Comparison of ENCODE assay signal across 22 cellular contexts in the genomic region with DNA sequence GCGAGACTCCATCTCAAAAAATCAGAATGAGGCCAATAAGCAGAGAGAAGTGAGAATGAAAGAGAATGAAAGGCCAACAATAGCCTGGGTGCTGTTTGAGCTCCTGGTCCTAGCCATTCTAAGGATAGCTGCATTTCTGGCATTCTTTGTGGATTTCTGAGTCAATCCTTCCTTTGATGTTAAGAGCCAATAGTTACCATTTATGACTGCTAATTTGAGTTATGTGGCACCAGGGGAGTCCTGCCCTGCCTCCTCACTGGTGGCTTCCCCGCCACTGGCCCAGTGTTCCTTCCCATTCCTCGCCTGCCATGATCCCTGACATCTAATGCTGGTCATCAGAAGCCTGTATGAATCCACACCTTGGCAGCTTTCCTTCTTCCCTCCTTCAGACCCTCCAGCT.
"Had no signal": no experiment of that assay in that cellular context is flagged by ENCODE, and none has a peak within 500 bp of the region (broad histone marks: within the 10 kb centered on the region; RNA-seq: fewer than 3 reads in every experiment).

No MANE protein-coding gene starts in this region.

- H3K27ac Mint-ChIP-seq: activated CD4-positive, alpha-beta memory T cell treated with anti-CD3 and anti-CD28 coated beads for 36 hours; activated naive CD8-positive, alpha-beta T cell treated with anti-CD3 and anti-CD28 coated beads, Interleukin-2, amount 10 ng/mL, durations not matched to agents 7 days and 5 days; nephron progenitor cell; stimulated activated effector memory CD8-positive, alpha-beta T cell treated with anti-CD3 and anti-CD28 coated beads, Interleukin-12 subunit alpha, Interleukin-12 subunit beta, amount 100 ng/mL, for 72 hours; stimulated activated naive CD8-positive, alpha-beta T cell treated with anti-CD3 and anti-CD28 coated beads, Interleukin-15, amount 100 ng/mL, for 72 hours; T-helper 1 cell treated with Interleukin-12 subunit alpha and Interleukin-12 subunit beta and Interleukin-4 antibody, amounts not matched to agents 30 μg/mL and 1 μg/mL, for 36 hours had no signal

- H3K4me1 ChIP-seq: body of pancreas, pancreas, right lobe of liver, uterus had no signal

- H3K36me3 Mint-ChIP-seq: activated CD4-positive, alpha-beta memory T cell treated with anti-CD3 and anti-CD28 coated beads for 36 hours; activated naive CD8-positive, alpha-beta T cell treated with anti-CD3 and anti-CD28 coated beads, Interleukin-2, amount 10 ng/mL, durations not matched to agents 7 days and 5 days; stimulated activated effector memory CD8-positive, alpha-beta T cell treated with anti-CD3 and anti-CD28 coated beads, Interleukin-12 subunit alpha, Interleukin-12 subunit beta, amount 100 ng/mL, for 72 hours had no signal

- H3K4me3 Mint-ChIP-seq: activated CD4-positive, alpha-beta memory T cell treated with anti-CD3 and anti-CD28 coated beads for 36 hours; activated naive CD8-positive, alpha-beta T cell treated with anti-CD3 and anti-CD28 coated beads, Interleukin-2, amount 10 ng/mL, durations not matched to agents 7 days and 5 days; nephron progenitor cell; stimulated activated effector memory CD8-positive, alpha-beta T cell treated with anti-CD3 and anti-CD28 coated beads, Interleukin-12 subunit alpha, Interleukin-12 subunit beta, amount 100 ng/mL, for 72 hours; stimulated activated naive CD8-positive, alpha-beta T cell treated with anti-CD3 and anti-CD28 coated beads, Interleukin-15, amount 100 ng/mL, for 72 hours; T-helper 1 cell treated with Interleukin-12 subunit alpha and Interleukin-12 subunit beta and Interleukin-4 antibody, amounts not matched to agents 30 μg/mL and 1 μg/mL, for 36 hours had no signal

- ATAC-seq: body of pancreas; left cardiac atrium; mucosa of descending colon; pancreas; right lobe of liver; stimulated activated effector memory CD8-positive, alpha-beta T cell treated with anti-CD3 and anti-CD28 coated beads, Interleukin-12 subunit alpha, Interleukin-12 subunit beta, amount 100 ng/mL, for 72 hours; stimulated activated naive CD8-positive, alpha-beta T cell treated with anti-CD3 and anti-CD28 coated beads, Interleukin-15, amount 100 ng/mL, for 72 hours had no signal

- H3K4me1 Mint-ChIP-seq: activated naive CD8-positive, alpha-beta T cell treated with anti-CD3 and anti-CD28 coated beads, Interleukin-2, amount 10 ng/mL, durations not matched to agents 7 days and 5 days; nephron progenitor cell; stimulated activated effector memory CD8-positive, alpha-beta T cell treated with anti-CD3 and anti-CD28 coated beads, Interleukin-12 subunit alpha, Interleukin-12 subunit beta, amount 100 ng/mL, for 72 hours; stimulated activated naive CD8-positive, alpha-beta T cell treated with anti-CD3 and anti-CD28 coated beads, Interleukin-15, amount 100 ng/mL, for 72 hours had no signal

- H3K9me3 Mint-ChIP-seq: nephron progenitor cell; T-helper 1 cell treated with Interleukin-12 subunit alpha and Interleukin-12 subunit beta and Interleukin-4 antibody, amounts not matched to agents 30 μg/mL and 1 μg/mL, for 36 hours had no signal

- H3K27ac ChIP-seq: body of pancreas, cardiac muscle cell, pancreas, right lobe of liver, tibial nerve, uterus had no signal

- H3K36me3 ChIP-seq: cardiac muscle cell, pancreas, right lobe of liver, tibial nerve, uterus had no signal

- H3K9me3 ChIP-seq: body of pancreas, mucosa of descending colon, pancreas, right lobe of liver, tibial nerve, uterus had no signal

- DNase-seq: activated CD4-positive, alpha-beta memory T cell treated with anti-CD3 and anti-CD28 coated beads for 36 hours; activated CD4-positive, alpha-beta T cell treated with anti-CD3 and anti-CD28 coated beads for 48 hours; activated naive CD4-positive, alpha-beta T cell treated with Interleukin-2 at 50 U/mL for 16 hours; activated naive CD8-positive, alpha-beta T cell treated with anti-CD3 and anti-CD28 coated beads, Interleukin-2, amount 10 ng/mL, durations not matched to agents 7 days and 5 days; activated T-cell treated with anti-CD3 and anti-CD28 coated beads, Interleukin-2, amount 50 U/mL, for 48 hours; amniotic stem cell; body of pancreas; left cardiac atrium; mesenchymal stem cell; mucosa of descending colon; nephron progenitor cell; pancreas; right lobe of liver; small intestine; stimulated activated CD4-positive, alpha-beta T cell treated with anti-CD3 and anti-CD28 coated beads, Interleukin-2, amount 100 ng/mL, for 24 hours; stimulated activated naive CD8-positive, alpha-beta T cell treated with anti-CD3 and anti-CD28 coated beads, Interleukin-15, amount 100 ng/mL, for 72 hours; T1000; uterus had no signal

- H3K4me3 ChIP-seq: body of pancreas, cardiac muscle cell, mucosa of descending colon, pancreas, right lobe of liver, tibial nerve, uterus had no signal

- H3K27me3 Mint-ChIP-seq: activated CD4-positive, alpha-beta memory T cell treated with anti-CD3 and anti-CD28 coated beads for 36 hours; activated naive CD8-positive, alpha-beta T cell treated with anti-CD3 and anti-CD28 coated beads, Interleukin-2, amount 10 ng/mL, durations not matched to agents 7 days and 5 days; stimulated activated naive CD8-positive, alpha-beta T cell treated with anti-CD3 and anti-CD28 coated beads, Interleukin-15, amount 100 ng/mL, for 72 hours had no signal

- H3K27me3 ChIP-seq: body of pancreas, pancreas, right lobe of liver, tibial nerve, uterus had no signal
